Comparison of ENCODE assay signal across 12 cellular contexts in genomic region chr4:29908276-29908675, GRCh38.
DNase-seq lines count a peak whose midpoint lies in the region; ATAC-seq and TF ChIP-seq lines count a peak whose summit lies in the region.
"Had no signal": no experiment of that assay in that cellular context is flagged by ENCODE, and none has a peak within 500 bp of the region (broad histone marks: within the 10 kb centered on the region; RNA-seq: fewer than 3 reads in every experiment).

No MANE protein-coding gene starts in this region.

- no peaks in the 10 kb centered on the region; the same call in 1 of the 2 replicates for H3K36me3 ChIP-seq in SU-DHL-6 (ENCODE audit: low read length)
- H3K36me3 ChIP-seq in neuronal stem cell (replicated peaks in 1 of 2; ENCODE audit: control insufficient read depth in 2 of 2, insufficient read depth in 2 of 2, low read length in 2 of 2) = no peaks in the 10 kb centered on the region
- no peaks in the 10 kb centered on the region for H3K36me3 ChIP-seq in breast epithelium

- no peak for TF ChIP-seq CTCF in SU-DHL-6 (IDR thresholded peaks at IDR 0.05; ENCODE audit: insufficient read depth, low read length, poor library complexity, severe bottlenecking)
- no peak for TF ChIP-seq CTCF in breast epithelium (IDR thresholded peaks at IDR 0.05)
- TF ChIP-seq CTCF in GM10266 (IDR thresholded peaks at IDR 0.05; ENCODE audit: control insufficient read depth, insufficient read depth, low read depth, missing control alignments) = no peak

- H2AK5ac ChIP-seq in neuronal stem cell (ENCODE audit: low read depth, low read length) = no peak overlapping the region

- no CpG with 5 or more reads among the region's 2 CpGs for WGBS in neuronal stem cell (ENCODE audit: extremely low coverage in 2 of 2, insufficient read length in 2 of 2, insufficient replicate concordance in 1 of 2), 2 donors

- H3F3A ChIP-seq in SU-DHL-6 (ENCODE audit: insufficient read depth) = no peaks in the 10 kb centered on the region

- no peaks in the 10 kb centered on the region for H3K79me1 ChIP-seq in neuronal stem cell (ENCODE audit: low read depth, low read length)

- H4K20me1 ChIP-seq in SU-DHL-6 (ENCODE audit: low read depth, low read length) = no peaks in the 10 kb centered on the region

- no peaks in the 10 kb centered on the region for H3K79me2 ChIP-seq in SU-DHL-6 (ENCODE audit: insufficient read depth, low read length)

- peak overlapping the region; percentile 79 for H2AFZ ChIP-seq in SU-DHL-6 (ENCODE audit: low read depth, low read length, severe bottlenecking)
- peak overlapping the region; percentile 35 for H2AFZ ChIP-seq in neuronal stem cell (ENCODE audit: low read length)

- H3K18ac ChIP-seq in neuronal stem cell (ENCODE audit: low read length) = no peak overlapping the region

- H3K23ac ChIP-seq in neuronal stem cell (ENCODE audit: low read depth, low read length, poor library complexity) = no peak overlapping the region

- no peaks in the 10 kb centered on the region for H3K9me2 ChIP-seq in SU-DHL-6 (replicated peaks; ENCODE audit: insufficient read depth, low read length)

- no peak overlapping the region for H2BK15ac ChIP-seq in neuronal stem cell (ENCODE audit: low read length)

- intact Hi-C loops in breast epithelium (cut with DNase I; ENCODE audit: low total_unique reads) = no loop called here

- H3K14ac ChIP-seq in neuronal stem cell (ENCODE audit: low read length) = no peak overlapping the region

- H4K91ac ChIP-seq in neuronal stem cell (ENCODE audit: low read depth, low read length, poor library complexity) = no peak overlapping the region

- H3K4me3 ChIP-seq in SU-DHL-6 (ENCODE audit: insufficient read depth, low read length, poor library complexity, severe bottlenecking) = no peak overlapping the region
- no peak overlapping the region for H3K4me3 ChIP-seq in neuronal stem cell (ENCODE audit: low read length in 2 of 2)
- H3K4me3 ChIP-seq in breast epithelium = no peak overlapping the region

- no peak overlapping the region for H3K27ac ChIP-seq in SU-DHL-6 (ENCODE audit: low read depth, low read length)
- H3K27ac ChIP-seq in neuronal stem cell (replicated peaks; ENCODE audit: low read length) = no peak overlapping the region
- no peak overlapping the region for H3K27ac ChIP-seq in breast epithelium
- H3K27ac ChIP-seq: KMS-11 had no signal

- no peak for ATAC-seq in GM21723 (IDR thresholded peaks at IDR 0.05; ENCODE audit: unreplicated experiment)
- no peak for ATAC-seq in GM18505 (IDR thresholded peaks at IDR 0.05; ENCODE audit: unreplicated experiment)
- ATAC-seq: HCT116 had no signal

- no peak overlapping the region for H3K9ac ChIP-seq in SU-DHL-6 (ENCODE audit: low read length)
- H3K9ac ChIP-seq in neuronal stem cell (ENCODE audit: low read depth, low read length, poor library complexity) = no peak overlapping the region
- H3K9ac ChIP-seq: KMS-11 had no signal

- no peak overlapping the region for H2BK120ac ChIP-seq in neuronal stem cell (ENCODE audit: low read depth, low read length)

- DNase-seq in glomerular visceral epithelial cell (ENCODE audit: extremely low spot score) = peak; percentile 17
- no peak for DNase-seq in neuronal stem cell (ENCODE audit: low spot score)
- DNase-seq in breast epithelium (ENCODE audit: low spot score in 2 of 2) = no peak
- DNase-seq in GM10266 (ENCODE audit: extremely low spot score) = no peak
- DNase-seq: Caco-2; CD8-positive, alpha-beta memory T cell; DMS53 had no signal

- TF ChIP-seq POLR2A in breast epithelium (IDR thresholded peaks at IDR 0.05) (no peak), GM18505 (IDR thresholded peaks at IDR 0.05; ENCODE audit: borderline replicate concordance, extremely low read depth, insufficient read depth, insufficient read length) (no peak)

- H3K9me3 ChIP-seq in SU-DHL-6 (ENCODE audit: insufficient read depth, low read length) (peaks cover 3% of the 10 kb centered on the region; the same call in 1 of the 2 replicates), neuronal stem cell (replicated peaks in 1 of 2; ENCODE audit: control insufficient read depth in 2 of 2, insufficient read depth in 1 of 2, low read depth in 1 of 2, low read length in 2 of 2) (no peaks in the 10 kb centered on the region), breast epithelium (no peaks in the 10 kb centered on the region)
- H3K9me3 ChIP-seq: Caco-2 had no signal

- H3K4me2 ChIP-seq in SU-DHL-6 (ENCODE audit: low read depth, low read length, poor library complexity, severe bottlenecking) = no peak overlapping the region
- H3K4me2 ChIP-seq in neuronal stem cell (ENCODE audit: insufficient read depth, low read length, poor library complexity, severe bottlenecking) = no peak overlapping the region
- H3K4me2 ChIP-seq: KMS-11 had no signal

- H4K8ac ChIP-seq in neuronal stem cell (ENCODE audit: low read depth, low read length) = no peak overlapping the region

- H3K4me1 ChIP-seq in neuronal stem cell (ENCODE audit: control insufficient read depth in 2 of 2, insufficient read depth in 1 of 2, low read depth in 1 of 2, low read length in 2 of 2) = no peaks in the 10 kb centered on the region
- H3K4me1 ChIP-seq in breast epithelium = no peaks in the 10 kb centered on the region
- H3K4me1 ChIP-seq: Caco-2 had no signal

- no peak overlapping the region for H3K4ac ChIP-seq in neuronal stem cell (ENCODE audit: low read length)

- no peak overlapping the region for H2BK5ac ChIP-seq in neuronal stem cell (ENCODE audit: low read length)

- no peak overlapping the region for H2BK12ac ChIP-seq in neuronal stem cell (ENCODE audit: low read length)

- H3K27me3 ChIP-seq in SU-DHL-6 (ENCODE audit: low read length) = no peaks in the 10 kb centered on the region
- H3K27me3 ChIP-seq in neuronal stem cell (ENCODE audit: control insufficient read depth in 3 of 3, insufficient read depth in 3 of 3, low read depth in 1 of 3, low read length in 3 of 3) = no peaks in the 10 kb centered on the region
- no peaks in the 10 kb centered on the region for H3K27me3 ChIP-seq in breast epithelium
